18 cellular contexts compared by ENCODE assay signal in the genomic region with DNA sequence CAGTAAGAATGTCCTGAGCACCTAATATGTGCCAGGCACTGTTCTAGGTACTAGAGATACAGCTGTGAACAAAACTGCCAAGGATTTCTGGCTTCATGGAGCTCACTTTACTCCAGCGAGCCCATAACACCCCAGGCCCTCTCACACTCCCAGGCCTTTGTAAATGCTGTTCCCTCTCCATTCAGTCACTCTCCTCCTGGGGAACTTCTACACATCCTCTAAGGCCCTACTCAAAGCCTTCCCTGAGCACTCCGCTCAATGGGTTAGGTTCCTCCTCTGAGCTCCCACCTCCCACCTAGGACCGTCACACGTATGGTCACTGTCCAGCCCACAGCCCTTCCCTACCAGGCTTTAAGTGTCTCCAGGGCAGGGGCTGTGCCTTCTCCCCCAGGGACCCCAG. TPM values are rescaled to one million over a fixed set of nuclear protein-coding genes. Genes with fewer than 3 reads are reported as not detected.
DNase-seq lines count a peak whose midpoint lies in the region; ATAC-seq and TF ChIP-seq lines count a peak whose summit lies in the region.
"Had no signal": no experiment of that assay in that cellular context is flagged by ENCODE, and none has a peak within 500 bp of the region (broad histone marks: within the 10 kb centered on the region; RNA-seq: fewer than 3 reads in every experiment).

No MANE protein-coding gene starts in this region.

- H3K14ac ChIP-seq in neuronal stem cell (ENCODE audit: low read length) = no peak overlapping the region

- no peaks in the 10 kb centered on the region for H3K36me3 ChIP-seq in CD8-positive, alpha-beta memory T cell (ENCODE audit: insufficient read depth, low read length)
- H3K36me3 ChIP-seq in OCI-LY3 (replicated peaks; ENCODE audit: low read depth, low read length) = peaks cover 59% of the 10 kb centered on the region
- peaks cover 6% of the 10 kb centered on the region for H3K36me3 ChIP-seq in mammary epithelial cell (ENCODE audit: insufficient read depth, low read length)
- H3K36me3 ChIP-seq in neuronal stem cell (replicated peaks in 1 of 2; ENCODE audit: control insufficient read depth in 2 of 2, insufficient read depth in 2 of 2, low read length in 2 of 2) = peaks cover 0 to 1% of the 10 kb centered on the region in 2 donors
- H3K36me3 ChIP-seq: ovary had no signal

- H4K20me1 ChIP-seq in OCI-LY3 (ENCODE audit: insufficient read depth, low read length) (peaks cover 40% of the 10 kb centered on the region), mammary epithelial cell (ENCODE audit: insufficient read depth, low read length) (no peaks in the 10 kb centered on the region)

- no peak overlapping the region for H3K4me2 ChIP-seq in OCI-LY3 (ENCODE audit: low read length)
- H3K4me2 ChIP-seq in mammary epithelial cell (ENCODE audit: insufficient read depth, low read depth, low read length) = no peak overlapping the region
- no peak overlapping the region for H3K4me2 ChIP-seq in neuronal stem cell (ENCODE audit: insufficient read depth, low read length, poor library complexity, severe bottlenecking)

- H4K91ac ChIP-seq in neuronal stem cell (ENCODE audit: low read depth, low read length, poor library complexity) = no peak overlapping the region

- H3K4me3 Mint-ChIP-seq in CD8-positive, alpha-beta memory T cell = no peak overlapping the region
- H3K4me3 Mint-ChIP-seq in activated CD4-positive, alpha-beta memory T cell treated with anti-CD3 and anti-CD28 coated beads, Interleukin-2, amount 10 ng/mL, durations not matched to agents 7 days and 5 days = no peak overlapping the region
- H3K4me3 Mint-ChIP-seq: T-cell had no signal

- H3K36me3 Mint-ChIP-seq in CD8-positive, alpha-beta memory T cell = peaks cover 0 to 16% (median 0%) of the 10 kb centered on the region in 3 donors
- H3K36me3 Mint-ChIP-seq in activated CD4-positive, alpha-beta memory T cell treated with anti-CD3 and anti-CD28 coated beads, Interleukin-2, amount 10 ng/mL, durations not matched to agents 7 days and 5 days (ENCODE audit: low read depth) = no peaks in the 10 kb centered on the region

- in situ Hi-C loops in mammary epithelial cell (cut with MboI; ENCODE audit: low sequenced_read_pairs in 2 of 2) = no loop called here

- BruUV-seq in mammary epithelial cell (replicated peaks; lab: Mats Ljungman, UMichigan) = no TSS peak

- H3K4me1 ChIP-seq in CD8-positive, alpha-beta memory T cell (ENCODE audit: insufficient read depth, low read length) = peaks cover 29% of the 10 kb centered on the region
- H3K4me1 ChIP-seq in OCI-LY3 (ENCODE audit: low read length) (peaks cover 57% of the 10 kb centered on the region), mammary epithelial cell (ENCODE audit: insufficient read depth, low read length) (peaks cover 31% of the 10 kb centered on the region), neuronal stem cell (ENCODE audit: control insufficient read depth in 2 of 2, insufficient read depth in 1 of 2, low read depth in 1 of 2, low read length in 2 of 2) (peaks cover 17 to 18% of the 10 kb centered on the region in 2 donors)

- H2BK5ac ChIP-seq in neuronal stem cell (ENCODE audit: low read length) = no peak overlapping the region

- CTCF ChIA-PET in CD8-positive, alpha-beta memory T cell (lab: Charles Lee) = interaction anchor here (0.6 kb wide), 1 partner anchor 31 kb away, joined by 3 read pairs; no protein-coding TSS in a partner anchor
- CTCF ChIA-PET in mammary epithelial cell (lab: Charles Lee; ENCODE audit: low non-redundant PET) = no interaction called here
- CTCF ChIA-PET in activated CD4-positive, alpha-beta memory T cell treated with anti-CD3 and anti-CD28 coated beads, Interleukin-2, amount 10 ng/mL, durations not matched to agents 7 days and 5 days (lab: Charles Lee) = interaction anchor here (0.5 to 7.6 kb wide), 2 partner anchors 23 to 33 kb away, joined by 5 to 61 read pairs; no protein-coding TSS in a partner anchor

- no peak for DNase-seq in CD8-positive, alpha-beta memory T cell
- DNase-seq in mammary epithelial cell = no peak
- no peak for DNase-seq in neuronal stem cell (ENCODE audit: low spot score)
- DNase-seq in DMS 273 treated with DMSO at 0.1 percent for 48 hours (lab: John Stamatoyannopoulos, UW) = no peak
- DNase-seq in activated CD4-positive, alpha-beta memory T cell treated with anti-CD3 and anti-CD28 coated beads, Interleukin-2, amount 10 ng/mL, durations not matched to agents 7 days and 5 days = no peak
- DNase-seq: activated CD4-positive, alpha-beta T cell treated with anti-CD3 and anti-CD28 coated beads for 1 hour; AML-193; DMS53; NCI-H2029; NCI-H69; T-cell had no signal

- peaks cover 10% of the 10 kb centered on the region for H3K79me2 ChIP-seq in OCI-LY3 (ENCODE audit: low read length)
- H3K79me2 ChIP-seq in mammary epithelial cell (ENCODE audit: insufficient read depth, low read length) = no peaks in the 10 kb centered on the region

- no peaks in the 10 kb centered on the region for H3K9me3 Mint-ChIP-seq in CD8-positive, alpha-beta memory T cell
- no peaks in the 10 kb centered on the region for H3K9me3 Mint-ChIP-seq in activated CD4-positive, alpha-beta memory T cell treated with anti-CD3 and anti-CD28 coated beads, Interleukin-2, amount 10 ng/mL, durations not matched to agents 7 days and 5 days
- H3K9me3 Mint-ChIP-seq: T-cell had no signal

- WGBS in mammary epithelial cell (ENCODE audit: low coverage, missing lambda C conversion rate) = 89% methylated on average over 4 of the region's 4 CpGs
- WGBS in neuronal stem cell (ENCODE audit: extremely low coverage in 2 of 2, insufficient read length in 2 of 2, insufficient replicate concordance in 1 of 2), 2 donors = no CpG with 5 or more reads among the region's 4 CpGs

- no peak overlapping the region for H2AFZ ChIP-seq in OCI-LY3 (ENCODE audit: low read depth, low read length)
- peak overlapping the region; percentile 81 for H2AFZ ChIP-seq in mammary epithelial cell (ENCODE audit: low read depth, low read length)
- peak overlapping the region; percentile 86 for H2AFZ ChIP-seq in neuronal stem cell (ENCODE audit: low read length)

- TF ChIP-seq CTCF in OCI-LY3 (IDR thresholded peaks at IDR 0.05; ENCODE audit: low read depth, low read length) (no peak), mammary epithelial cell (conservative IDR thresholded peaks at IDR 0.05 in 1 of 2, IDR thresholded peaks at IDR 0.05 in 1 of 2; ENCODE audit: extremely low read depth in 1 of 2, insufficient read depth in 1 of 2, low read depth in 1 of 2, low read length in 2 of 2) (no peak)

- H3K27me3 ChIP-seq in CD8-positive, alpha-beta memory T cell (ENCODE audit: insufficient read depth, low read length, poor library complexity, severe bottlenecking) = no peaks in the 10 kb centered on the region
- no peaks in the 10 kb centered on the region for H3K27me3 ChIP-seq in OCI-LY3 (ENCODE audit: low read depth, low read length)
- no peaks in the 10 kb centered on the region for H3K27me3 ChIP-seq in mammary epithelial cell (ENCODE audit: insufficient read depth, low read length)
- peaks cover 0 to 7% (median 0%) of the 10 kb centered on the region in 3 experiments for H3K27me3 ChIP-seq in neuronal stem cell (ENCODE audit: control insufficient read depth in 3 of 3, insufficient read depth in 3 of 3, low read depth in 1 of 3, low read length in 3 of 3)
- H3K27me3 ChIP-seq: ovary had no signal

- H4K8ac ChIP-seq in neuronal stem cell (ENCODE audit: low read depth, low read length) = no peak overlapping the region

- no peak overlapping the region for H2BK12ac ChIP-seq in neuronal stem cell (ENCODE audit: low read length)

- POLR2A ChIA-PET in CD8-positive, alpha-beta memory T cell (lab: Charles Lee) = interaction anchor here (1.4 kb wide), 1 partner anchor 13 kb away, joined by 3 read pairs; no protein-coding TSS in a partner anchor
- POLR2A ChIA-PET in activated CD4-positive, alpha-beta memory T cell treated with anti-CD3 and anti-CD28 coated beads, Interleukin-2, amount 10 ng/mL, durations not matched to agents 7 days and 5 days (lab: Charles Lee) = interaction anchor here (1.8 kb wide), 1 partner anchor 55 kb away, joined by 5 read pairs; a partner anchor contains a TSS

- H3K27ac Mint-ChIP-seq in CD8-positive, alpha-beta memory T cell = peak overlapping the region in 7 of 8 donors; percentile 1 to 77 (median 35)
- H3K27ac Mint-ChIP-seq in activated CD4-positive, alpha-beta memory T cell treated with anti-CD3 and anti-CD28 coated beads, Interleukin-2, amount 10 ng/mL, durations not matched to agents 7 days and 5 days = no peak overlapping the region
- H3K27ac Mint-ChIP-seq: T-cell had no signal

- dilution Hi-C loops in mammary epithelial cell (cut with HindIII; ENCODE audit: low sequenced_read_pairs) = no loop called here

- ATAC-seq in HG03439 (IDR thresholded peaks at IDR 0.05; ENCODE audit: unreplicated experiment) (no peak), HG02642 (IDR thresholded peaks at IDR 0.05; ENCODE audit: poor library complexity, unreplicated experiment) (no peak)
- ATAC-seq: T-cell had no signal

- H3K27me3 Mint-ChIP-seq in CD8-positive, alpha-beta memory T cell = peaks cover 0 to 3% of the 10 kb centered on the region in 2 donors
- H3K27me3 Mint-ChIP-seq in activated CD4-positive, alpha-beta memory T cell treated with anti-CD3 and anti-CD28 coated beads, Interleukin-2, amount 10 ng/mL, durations not matched to agents 7 days and 5 days = no peaks in the 10 kb centered on the region
- H3K27me3 Mint-ChIP-seq: T-cell had no signal

- no peak overlapping the region for H3K4ac ChIP-seq in neuronal stem cell (ENCODE audit: low read length)

- H2AK5ac ChIP-seq in neuronal stem cell (ENCODE audit: low read depth, low read length) = no peak overlapping the region

- intact Hi-C loops in mammary epithelial cell (cut with micrococcal nuclease) = loop anchor here (2.0 kb wide), 1 partner anchor 26 kb away; a partner anchor contains a TSS

- H2BK15ac ChIP-seq in neuronal stem cell (ENCODE audit: low read length) = no peak overlapping the region

- H3K79me1 ChIP-seq in neuronal stem cell (ENCODE audit: low read depth, low read length) = no peaks in the 10 kb centered on the region

- no peak overlapping the region for H3K27ac ChIP-seq in CD8-positive, alpha-beta memory T cell (ENCODE audit: low read depth, low read length)
- H3K27ac ChIP-seq in OCI-LY3 (ENCODE audit: low read length) (peak overlapping the region; percentile 95), mammary epithelial cell (ENCODE audit: insufficient read depth, low read depth, low read length) (peak overlapping the region; percentile 56), neuronal stem cell (replicated peaks; ENCODE audit: low read length) (no peak overlapping the region)

- H3K9me3 ChIP-seq in CD8-positive, alpha-beta memory T cell (ENCODE audit: low read length) = no peaks in the 10 kb centered on the region
- H3K9me3 ChIP-seq in OCI-LY3 (ENCODE audit: insufficient read depth, low read length) (no peaks in the 10 kb centered on the region), mammary epithelial cell (replicated peaks; ENCODE audit: insufficient read depth, low read length) (no peaks in the 10 kb centered on the region), neuronal stem cell (replicated peaks in 1 of 2; ENCODE audit: control insufficient read depth in 2 of 2, insufficient read depth in 1 of 2, low read depth in 1 of 2, low read length in 2 of 2) (no peaks in the 10 kb centered on the region)
- H3K9me3 ChIP-seq: ovary had no signal

- H2BK120ac ChIP-seq in neuronal stem cell (ENCODE audit: low read depth, low read length) = no peak overlapping the region

- no peak overlapping the region for H3K23ac ChIP-seq in neuronal stem cell (ENCODE audit: low read depth, low read length, poor library complexity)

- no peak overlapping the region for H3K4me3 ChIP-seq in CD8-positive, alpha-beta memory T cell (ENCODE audit: low read length)
- no peak overlapping the region for H3K4me3 ChIP-seq in OCI-LY3 (ENCODE audit: low read length)
- H3K4me3 ChIP-seq in mammary epithelial cell (replicated peaks in 1 of 3; ENCODE audit: insufficient read depth in 1 of 3, low read depth in 2 of 3, low read length in 3 of 3) = no peak overlapping the region
- no peak overlapping the region for H3K4me3 ChIP-seq in neuronal stem cell (ENCODE audit: low read length in 2 of 2)
- H3K4me3 ChIP-seq: lung, ovary, skin epidermis had no signal

- H3K18ac ChIP-seq in neuronal stem cell (ENCODE audit: low read length) = no peak overlapping the region

- no peak overlapping the region for H3K9ac ChIP-seq in OCI-LY3 (ENCODE audit: low read length)
- H3K9ac ChIP-seq in mammary epithelial cell (ENCODE audit: insufficient read depth, low read length) = peak overlapping the region; percentile 34
- H3K9ac ChIP-seq in neuronal stem cell (ENCODE audit: low read depth, low read length, poor library complexity) = no peak overlapping the region

- H3K4me1 Mint-ChIP-seq in CD8-positive, alpha-beta memory T cell = peaks cover 37 to 41% (median 39%) of the 10 kb centered on the region in 3 donors
- H3K4me1 Mint-ChIP-seq in activated CD4-positive, alpha-beta memory T cell treated with anti-CD3 and anti-CD28 coated beads, Interleukin-2, amount 10 ng/mL, durations not matched to agents 7 days and 5 days = peaks cover 30% of the 10 kb centered on the region

RNA-seq across cellular contexts. Expression of a gene that starts 27.2 kb away (rescaled TPM):
- 10 to 100 TPM; 71.2 to 72.5 TPM for total RNA-seq in CD8-positive, alpha-beta memory T cell
- polyA plus RNA-seq in CD8-positive, alpha-beta memory T cell = 1.9 TPM
- 10 to 100 TPM in 1 of 2 donors, 1 to 10 TPM in 1; 4.2 to 17.5 TPM for total RNA-seq in mammary epithelial cell
- polyA plus RNA-seq in mammary epithelial cell = 10.0 TPM
- 10.5 TPM for polyA minus RNA-seq in mammary epithelial cell
- 10.3 TPM for polyA plus RNA-seq in neuronal stem cell (2013, experiment 1 of 2)
- polyA plus RNA-seq in neuronal stem cell (2013, experiment 2 of 2) = 10.3 TPM
- total RNA-seq in activated CD4-positive, alpha-beta memory T cell treated with anti-CD3 and anti-CD28 coated beads, Interleukin-2, amount 10 ng/mL, durations not matched to agents 7 days and 5 days = 1 to 10 TPM; 3.8 to 4.3 TPM

RNA-seq across cellular contexts. Expression of a gene that starts 39.1 kb away (rescaled TPM):
- total RNA-seq in CD8-positive, alpha-beta memory T cell = not detected
- not detected for polyA plus RNA-seq in CD8-positive, alpha-beta memory T cell
- 1 to 10 TPM in 1 of 2 donors, not detected in 1; 2.3 TPM for total RNA-seq in mammary epithelial cell
- polyA plus RNA-seq in mammary epithelial cell = not detected
- polyA minus RNA-seq in mammary epithelial cell = not detected
- polyA plus RNA-seq in neuronal stem cell (2013, experiment 1 of 2) = 0.77 TPM
- 0.80 TPM for polyA plus RNA-seq in neuronal stem cell (2013, experiment 2 of 2)
- total RNA-seq in activated CD4-positive, alpha-beta memory T cell treated with anti-CD3 and anti-CD28 coated beads, Interleukin-2, amount 10 ng/mL, durations not matched to agents 7 days and 5 days = not detected
- total RNA-seq: bronchial epithelial cell had no signal

RNA-seq across cellular contexts. Expression of a gene that starts 54.4 kb away (rescaled TPM):
- 10 to 100 TPM; 64.9 to 67.7 TPM for total RNA-seq in CD8-positive, alpha-beta memory T cell
- polyA plus RNA-seq in CD8-positive, alpha-beta memory T cell = 101 TPM
- total RNA-seq in mammary epithelial cell = 10 to 100 TPM; 36.4 to 41.7 TPM
- polyA plus RNA-seq in mammary epithelial cell = 42.9 TPM
- polyA minus RNA-seq in mammary epithelial cell = 43.0 TPM
- 45.9 TPM for polyA plus RNA-seq in neuronal stem cell (2013, experiment 1 of 2)
- 44.1 TPM for polyA plus RNA-seq in neuronal stem cell (2013, experiment 2 of 2)
- 10 to 100 TPM; 54.7 to 61.3 TPM for total RNA-seq in activated CD4-positive, alpha-beta memory T cell treated with anti-CD3 and anti-CD28 coated beads, Interleukin-2, amount 10 ng/mL, durations not matched to agents 7 days and 5 days

Comparison
In these comparisons a context has a peak if more than half of its experiments do, and no peak if none do; other contexts are left out.
1. H3K27ac ChIP-seq: peak in OCI-LY3 (single experiment) and mammary epithelial cell (single experiment); none in CD8-positive, alpha-beta memory T cell (single experiment) and neuronal stem cell (single experiment).